ENCODE assay signal across 21 cellular contexts in genomic region chr11:128042290-128042751, GRCh38.
DNase-seq lines count a peak whose midpoint lies in the region; ATAC-seq and TF ChIP-seq lines count a peak whose summit lies in the region.
"Had no signal": no experiment of that assay in that cellular context is flagged by ENCODE, and none has a peak within 500 bp of the region (broad histone marks: within the 10 kb centered on the region; RNA-seq: fewer than 3 reads in every experiment).

No MANE protein-coding gene starts in this region.

- no peak overlapping the region for H3K9ac ChIP-seq in neural progenitor cell

- no peak for TF ChIP-seq POLR2A in spleen (IDR thresholded peaks at IDR 0.05)

- ATAC-seq in central memory CD8-positive, alpha-beta T cell (replicated peaks; ENCODE audit: extremely low read depth, poor library complexity, severe bottlenecking): no peak
- no peak for ATAC-seq in GM21529 (IDR thresholded peaks at IDR 0.05; ENCODE audit: unreplicated experiment)
- no peak for ATAC-seq in WTC11
- ATAC-seq: activated T-cell treated with anti-CD3 and anti-CD28 coated beads, Interleukin-2, amount 50 U/mL, for 4 hours had no signal

- no peaks in the 10 kb centered on the region for H3F3A ChIP-seq in neural progenitor cell (ENCODE audit: low read depth)

- CTCF ChIA-PET in WTC11 (lab: Charles Lee): no interaction called here

- no peaks in the 10 kb centered on the region for H3K4me1 ChIP-seq in neural progenitor cell
- H3K4me1 ChIP-seq in spleen: peaks cover 5 to 49% (median 27%) of the 10 kb centered on the region in 6 donors
- H3K4me1 ChIP-seq: adrenal gland had no signal

- peaks cover 4% of the 10 kb centered on the region for H3K36me3 Mint-ChIP-seq in activated T-cell treated with anti-CD3 and anti-CD28 coated beads, Interleukin-2, amount 50 U/mL, for 24 hours (ENCODE audit: low read depth)
- peaks cover 14% of the 10 kb centered on the region for H3K36me3 Mint-ChIP-seq in central memory CD8-positive, alpha-beta T cell (ENCODE audit: insufficient read depth)
- H3K36me3 Mint-ChIP-seq in neural progenitor cell (no peaks in the 10 kb centered on the region), WTC11 (no peaks in the 10 kb centered on the region)
- H3K36me3 Mint-ChIP-seq: mesothelial cell of epicardium had no signal

- H3K27me3 ChIP-seq in neural progenitor cell (no peaks in the 10 kb centered on the region), spleen (replicated peaks in 1 of 7) (no peaks in the 10 kb centered on the region)
- H3K27me3 ChIP-seq: adrenal gland had no signal

- H3K27ac Mint-ChIP-seq in activated T-cell treated with anti-CD3 and anti-CD28 coated beads, Interleukin-2, amount 50 U/mL, for 24 hours: peak overlapping the region; percentile 44
- peak overlapping the region; percentile 91 for H3K27ac Mint-ChIP-seq in central memory CD8-positive, alpha-beta T cell (ENCODE audit: low read depth)
- H3K27ac Mint-ChIP-seq in neural progenitor cell (no peak overlapping the region), WTC11 (no peak overlapping the region)
- H3K27ac Mint-ChIP-seq: HFFc6, mesothelial cell of epicardium had no signal

- 42 to 53% (median 47%) methylated on average over 3 of the region's 3 CpGs for WGBS in spleen, 5 donors

- peaks cover 7% of the 10 kb centered on the region for H3K9me3 Mint-ChIP-seq in activated T-cell treated with anti-CD3 and anti-CD28 coated beads, Interleukin-2, amount 50 U/mL, for 24 hours
- H3K9me3 Mint-ChIP-seq in central memory CD8-positive, alpha-beta T cell: peaks cover 6% of the 10 kb centered on the region
- H3K9me3 Mint-ChIP-seq in neural progenitor cell (peaks cover 7% of the 10 kb centered on the region), WTC11 (no peaks in the 10 kb centered on the region)

- intact Hi-C loops in spleen (cut with DNase I; ENCODE audit: low total_unique reads): no loop called here

- H3K27ac ChIP-seq in neural progenitor cell (no peak overlapping the region), spleen (peak overlapping the region in 1 of 8 donors; percentile 32)
- H3K27ac ChIP-seq: adrenal gland had no signal

- peak overlapping the region; percentile 65 for H2AFZ ChIP-seq in neural progenitor cell (replicated peaks)

- no peak overlapping the region for H3K4me2 ChIP-seq in neural progenitor cell

- no peaks in the 10 kb centered on the region for H3K27me3 Mint-ChIP-seq in activated T-cell treated with anti-CD3 and anti-CD28 coated beads, Interleukin-2, amount 50 U/mL, for 24 hours
- H3K27me3 Mint-ChIP-seq in central memory CD8-positive, alpha-beta T cell: no peaks in the 10 kb centered on the region
- H3K27me3 Mint-ChIP-seq in neural progenitor cell (ENCODE audit: insufficient read depth, low read depth) (no peaks in the 10 kb centered on the region), WTC11 (ENCODE audit: low read depth) (no peaks in the 10 kb centered on the region)

- H3K4me3 ChIP-seq in neural progenitor cell (no peak overlapping the region), spleen (no peak overlapping the region)
- H3K4me3 ChIP-seq: adrenal gland had no signal

- H3K4me1 Mint-ChIP-seq in activated T-cell treated with anti-CD3 and anti-CD28 coated beads, Interleukin-2, amount 50 U/mL, for 24 hours (ENCODE audit: low read depth): peaks cover 62% of the 10 kb centered on the region
- peaks cover 43% of the 10 kb centered on the region for H3K4me1 Mint-ChIP-seq in central memory CD8-positive, alpha-beta T cell
- H3K4me1 Mint-ChIP-seq in neural progenitor cell (peaks cover 17% of the 10 kb centered on the region), WTC11 (peaks cover 9% of the 10 kb centered on the region)

- no peak for TF ChIP-seq CTCF in neural progenitor cell (IDR thresholded peaks at IDR 0.05)
- no peak for TF ChIP-seq CTCF in WTC11 (IDR thresholded peaks at IDR 0.05)
- TF ChIP-seq CTCF in spleen (IDR thresholded peaks at IDR 0.05 in 8 of 11, conservative IDR thresholded peaks at IDR 0.05 in 3 of 11): no peak

- no peak overlapping the region for H3K4me3 Mint-ChIP-seq in activated T-cell treated with anti-CD3 and anti-CD28 coated beads, Interleukin-2, amount 50 U/mL, for 24 hours
- peak overlapping the region; percentile 22 for H3K4me3 Mint-ChIP-seq in central memory CD8-positive, alpha-beta T cell
- no peak overlapping the region for H3K4me3 Mint-ChIP-seq in neural progenitor cell
- H3K4me3 Mint-ChIP-seq in WTC11: no peak overlapping the region
- H3K4me3 Mint-ChIP-seq: activated T-cell treated with anti-CD3 and anti-CD28 coated beads, Interleukin-2, amount 50 U/mL, for 4 hours; HFFc6; mesothelial cell of epicardium had no signal

- H3K36me3 ChIP-seq in neural progenitor cell (no peaks in the 10 kb centered on the region), spleen (no peaks in the 10 kb centered on the region)
- H3K36me3 ChIP-seq: adrenal gland had no signal

- POLR2A ChIA-PET in WTC11 (lab: Charles Lee): no interaction called here

- H3K9me3 ChIP-seq in neural progenitor cell (ENCODE audit: low read depth) (no peaks in the 10 kb centered on the region), spleen (no peaks in the 10 kb centered on the region)
- H3K9me3 ChIP-seq: adrenal gland had no signal

- no peaks in the 10 kb centered on the region for H4K20me1 ChIP-seq in neural progenitor cell (ENCODE audit: low read depth)

- no peak for DNase-seq in activated T-cell treated with anti-CD3 and anti-CD28 coated beads, Interleukin-2, amount 50 U/mL, for 24 hours
- DNase-seq in activated T-cell treated with anti-CD3 and anti-CD28 coated beads for 4 hours (no peak), M059J (ENCODE audit: low read depth) (peak; percentile 41), neural progenitor cell (ENCODE audit: low spot score) (no peak), WTC11 (ENCODE audit: low spot score) (no peak), spleen (no peak)
- no peak for DNase-seq in central memory CD8-positive, alpha-beta T cell (ENCODE audit: low spot score in 2 of 2)
- DNase-seq: activated CD4-positive, alpha-beta T cell treated with anti-CD3 and anti-CD28 coated beads for 48 hours; activated T-cell treated with anti-CD3 and anti-CD28 coated beads, Interleukin-2, amount 50 U/mL, for 4 hours; adrenal gland; caudate nucleus; DMS 273 treated with DMSO at 0.1 percent for 48 hours; HFFc6; kidney; NK-92 treated with Interleukin-12 subunit alpha and Interleukin-12 subunit beta, amount 100 ng/mL, for 24 hours; occipital lobe; SHP77 treated with DMSO at 0.1 percent for 48 hours; stimulated activated CD4-positive, alpha-beta T cell treated with anti-CD3 and anti-CD28 coated beads, Interleukin-2, amount 100 ng/mL, for 48 hours; T1000 had no signal

- no peaks in the 10 kb centered on the region for H3K79me2 ChIP-seq in neural progenitor cell (ENCODE audit: low read depth)

TF ChIP-seq in WTC11, 78 proteins besides CTCF, POLR2A, EP300 and RAD21 (continues in another document):
- TF ChIP-seq GABPB1 (CRISPR knock-in tag; IDR thresholded peaks at IDR 0.05) (no peak), GTF2I (CRISPR knock-in tag; conservative IDR thresholded peaks at IDR 0.05) (no peak), ATF3 (CRISPR knock-in tag; conservative IDR thresholded peaks at IDR 0.05) (no peak), CBFB (CRISPR knock-in tag; IDR thresholded peaks at IDR 0.05; ENCODE audit: low read depth) (no peak), ERG (CRISPR knock-in tag; IDR thresholded peaks at IDR 0.05) (no peak), ARID4B (CRISPR knock-in tag; IDR thresholded peaks at IDR 0.05; ENCODE audit: borderline replicate concordance) (no peak), ZNF317 (CRISPR knock-in tag; IDR thresholded peaks at IDR 0.05; ENCODE audit: borderline replicate concordance, low read depth) (no peak), ZNF219 (CRISPR knock-in tag; IDR thresholded peaks at IDR 0.05; ENCODE audit: borderline replicate concordance) (no peak)

Comparison
In these comparisons a context has a peak if more than half of its experiments do, and no peak if none do; other contexts are left out.
1. H3K27ac Mint-ChIP-seq: peak in activated T-cell treated with anti-CD3 and anti-CD28 coated beads, Interleukin-2, amount 50 U/mL, for 24 hours (single experiment) and central memory CD8-positive, alpha-beta T cell (single experiment); none in neural progenitor cell (single experiment) and WTC11 (single experiment).